12 cellular contexts compared by ENCODE assay signal in the genomic region with DNA sequence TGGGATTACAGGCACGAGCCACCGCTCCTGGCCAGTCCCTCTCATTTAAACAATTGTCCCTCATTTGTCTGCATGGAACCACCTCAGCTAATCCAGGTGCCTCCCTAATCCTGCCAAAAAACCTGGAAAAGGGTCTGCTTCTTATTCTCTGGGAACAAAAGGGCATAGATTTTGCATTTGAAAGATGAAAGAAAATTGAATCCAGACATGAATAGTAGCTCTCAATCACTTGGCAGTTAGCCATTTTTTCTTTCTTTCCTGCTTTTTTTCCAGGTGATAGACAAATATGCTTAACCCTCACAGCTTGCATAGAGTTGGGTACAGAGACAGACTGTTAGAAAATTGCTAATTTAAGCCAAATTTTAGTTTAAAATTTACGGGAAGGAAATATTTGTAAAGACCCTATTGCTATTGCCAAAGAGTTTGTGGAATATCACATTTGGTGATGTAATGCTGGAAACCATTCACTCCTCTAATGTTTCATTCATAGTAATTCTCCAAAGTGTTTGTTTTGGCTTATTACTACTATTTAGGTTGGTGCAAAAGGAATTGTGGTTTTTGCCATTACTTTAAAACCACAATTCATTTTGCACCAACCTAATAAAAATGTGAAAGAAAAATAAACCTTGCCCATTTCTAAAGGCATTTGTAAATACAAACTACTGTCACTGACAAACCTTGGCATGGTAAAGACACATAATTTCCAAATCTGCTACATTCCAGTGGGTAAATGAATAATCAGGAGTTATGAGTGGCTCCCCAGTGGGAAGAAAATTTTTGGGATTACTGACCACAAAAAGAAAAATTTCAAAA.
DNase-seq lines count a peak whose midpoint lies in the region; ATAC-seq lines count a peak whose summit lies in the region.
"Had no signal": no experiment of that assay in that cellular context is flagged by ENCODE, and none has a peak within 500 bp of the region (broad histone marks: within the 10 kb centered on the region; RNA-seq: fewer than 3 reads in every experiment).

No MANE protein-coding gene starts in this region.

- no peak overlapping the region for H4K91ac ChIP-seq in mesenchymal stem cell (ENCODE audit: low read length)

- H2BK5ac ChIP-seq in mesenchymal stem cell (ENCODE audit: low read depth, low read length, poor library complexity, severe bottlenecking), result no peak overlapping the region

- no peak overlapping the region for H3K14ac ChIP-seq in mesenchymal stem cell (ENCODE audit: low read length in 2 of 2)

- no peak overlapping the region for H3K27ac ChIP-seq in mesenchymal stem cell (ENCODE audit: low read length, poor library complexity, severe bottlenecking)
- H3K27ac ChIP-seq: parathyroid adenoma, thyroid gland had no signal

- peak overlapping the region; percentile 7 for H3K9ac ChIP-seq in mesenchymal stem cell (ENCODE audit: low read length)
- H3K9ac ChIP-seq: parathyroid adenoma had no signal

- no peak overlapping the region for H3K23ac ChIP-seq in mesenchymal stem cell (ENCODE audit: low read length in 2 of 2)

- H2BK120ac ChIP-seq in mesenchymal stem cell (ENCODE audit: low read depth, low read length), result no peak overlapping the region

- peak; percentile 54 for DNase-seq in Daoy (ENCODE audit: low read depth)
- DNase-seq in NCI-H1092 treated with DMSO at 0.1 percent for 48 hours (lab: John Stamatoyannopoulos, UW), result peak; percentile 86
- DNase-seq in astrocyte of the hippocampus (ENCODE audit: low read depth, low spot score), result peak; percentile 77
- DNase-seq in mesenchymal stem cell, result no peak
- no peak for DNase-seq in NCI-H187 treated with DMSO at 0.1 percent for 48 hours (lab: John Stamatoyannopoulos, UW)
- DNase-seq: activated B cell treated with CpG ODN at 0.5 μM for 24 hours, NCI-H1417 treated with DMSO at 0.1 percent for 48 hours, thyroid gland had no signal

- peak overlapping the region in 1 of 2 experiments; percentile 6 for H3K4me3 ChIP-seq in mesenchymal stem cell (ENCODE audit: insufficient read depth in 1 of 2, low read depth in 1 of 2, low read length in 2 of 2)
- H3K4me3 ChIP-seq: thyroid gland had no signal

- peak overlapping the region; percentile 22 for H2AK5ac ChIP-seq in mesenchymal stem cell (ENCODE audit: low read length, severe bottlenecking)

- WGBS in mesenchymal stem cell, result 95% methylated on average over 3 of the region's 3 CpGs

- H2BK12ac ChIP-seq in mesenchymal stem cell (ENCODE audit: low read length in 2 of 2), result no peak overlapping the region

- H3K79me1 ChIP-seq in mesenchymal stem cell (replicated peaks; ENCODE audit: low read length, poor library complexity, severe bottlenecking), result no peaks in the 10 kb centered on the region

- no peak overlapping the region for H3K4ac ChIP-seq in mesenchymal stem cell (ENCODE audit: low read depth in 1 of 2, low read length in 2 of 2)

- H3K4me1 ChIP-seq in mesenchymal stem cell (ENCODE audit: control insufficient read depth, insufficient read depth, low read depth, low read length), result peaks cover 13% of the 10 kb centered on the region
- H3K4me1 ChIP-seq: parathyroid adenoma had no signal

- no peaks in the 10 kb centered on the region for H3K36me3 ChIP-seq in mesenchymal stem cell (ENCODE audit: control insufficient read depth in 1 of 2, insufficient read depth in 2 of 2, low read depth in 1 of 2, low read length in 2 of 2)
- H3K36me3 ChIP-seq: thyroid gland had no signal

- peaks cover 0 to 29% of the 10 kb centered on the region in 2 experiments for H3K27me3 ChIP-seq in mesenchymal stem cell (ENCODE audit: control insufficient read depth in 1 of 2, insufficient read depth in 1 of 2, low read length in 2 of 2)
- H3K27me3 ChIP-seq: thyroid gland had no signal

- no peak overlapping the region for H3K4me2 ChIP-seq in mesenchymal stem cell (ENCODE audit: low read length, poor library complexity, severe bottlenecking)

- H4K8ac ChIP-seq in mesenchymal stem cell (ENCODE audit: low read length), result no peak overlapping the region

- peaks cover 4% of the 10 kb centered on the region for H3K9me3 ChIP-seq in mesenchymal stem cell (ENCODE audit: control insufficient read depth, low read length)
- H3K9me3 ChIP-seq: thyroid gland had no signal

- ATAC-seq in GM21619 (IDR thresholded peaks at IDR 0.05; ENCODE audit: unreplicated experiment) (no peak), HG02840 (IDR thresholded peaks at IDR 0.05; ENCODE audit: low FRiP score, unreplicated experiment) (no peak), GM18907 (IDR thresholded peaks at IDR 0.05; ENCODE audit: unreplicated experiment) (no peak)

- H2AFZ ChIP-seq in mesenchymal stem cell (ENCODE audit: low read depth, low read length), result no peak overlapping the region
- H2AFZ ChIP-seq: parathyroid adenoma had no signal

- H2BK15ac ChIP-seq in mesenchymal stem cell (ENCODE audit: low read depth, poor library complexity, severe bottlenecking), result no peak overlapping the region

- no peak overlapping the region for H3K18ac ChIP-seq in mesenchymal stem cell (ENCODE audit: low read depth in 1 of 2, low read length in 2 of 2)

Comparison
In these comparisons a context has a peak if more than half of its experiments do, and no peak if none do; other contexts are left out.
1. DNase-seq: peak in Daoy (single experiment), NCI-H1092 treated with DMSO at 0.1 percent for 48 hours (single experiment) and astrocyte of the hippocampus (single experiment); none in mesenchymal stem cell (single experiment) and NCI-H187 treated with DMSO at 0.1 percent for 48 hours (single experiment).